Comparison of ENCODE assay signal across 14 cellular contexts in the genomic region with DNA sequence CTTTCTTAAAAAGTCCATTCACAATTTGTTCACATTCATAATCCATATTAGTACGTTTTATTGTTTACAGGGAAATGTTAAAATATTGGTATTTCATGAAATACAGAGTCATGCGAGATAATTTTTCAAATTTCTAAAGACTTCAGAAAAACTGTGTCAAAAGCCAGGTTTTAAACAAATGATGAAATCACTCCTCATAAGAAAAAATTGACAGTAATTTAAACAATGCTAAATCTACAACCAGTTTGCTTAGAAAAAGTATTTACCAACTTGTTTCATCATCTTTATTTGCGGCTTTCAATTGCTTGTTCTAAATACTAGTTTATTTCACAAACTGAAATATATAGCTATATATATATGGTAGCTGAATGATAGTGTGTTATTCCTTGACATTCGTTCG. TPM values are rescaled to one million over a fixed set of nuclear protein-coding genes. Genes with fewer than 3 reads are reported as not detected.
DNase-seq lines count a peak whose midpoint lies in the region; ATAC-seq and TF ChIP-seq lines count a peak whose summit lies in the region.
"Had no signal": no experiment of that assay in that cellular context is flagged by ENCODE, and none has a peak within 500 bp of the region (broad histone marks: within the 10 kb centered on the region; RNA-seq: fewer than 3 reads in every experiment).

No MANE protein-coding gene starts in this region.

- no peaks in the 10 kb centered on the region for H3K9me2 ChIP-seq in PC-9 (ENCODE audit: insufficient read depth)

- POLR2A ChIA-PET in PC-9 (lab: Charles Lee; ENCODE audit: unreplicated experiment): interaction anchor here (0.5 kb wide), 1 partner anchor 235 kb away, joined by 3 read pairs; no protein-coding TSS in a partner anchor

- H3K4me3 ChIP-seq in ACC112 (ENCODE audit: low read depth, low read length) (peak overlapping the region; percentile 89; the same call in 1 of the 2 replicates), PC-9 (peak overlapping the region; percentile 88), osteoblast (ENCODE audit: insufficient read depth, low read length) (no peak overlapping the region)
- H3K4me3 ChIP-seq: BLaER1, GM12878 had no signal

- no peaks in the 10 kb centered on the region for H3K36me3 Mint-ChIP-seq in activated CD8-positive, alpha-beta memory T cell treated with anti-CD3 and anti-CD28 coated beads, Interleukin-2, amount 10 ng/mL, durations not matched to agents 7 days and 5 days
- H3K36me3 Mint-ChIP-seq in stimulated activated naive B cell treated with anti-CD40 and anti-IgM and Interleukin-4, amounts not matched to agents 10 μg/mL and 1 μg/mL and 100 μg/mL, for 72 hours: no peaks in the 10 kb centered on the region

- H3K4me1 Mint-ChIP-seq in activated CD8-positive, alpha-beta memory T cell treated with anti-CD3 and anti-CD28 coated beads, Interleukin-2, amount 10 ng/mL, durations not matched to agents 7 days and 5 days: peaks cover 3% of the 10 kb centered on the region
- H3K4me1 Mint-ChIP-seq in stimulated activated naive B cell treated with anti-CD40 and anti-IgM and Interleukin-4, amounts not matched to agents 10 μg/mL and 1 μg/mL and 100 μg/mL, for 72 hours: peaks cover 2 to 4% of the 10 kb centered on the region in 2 donors

- no peaks in the 10 kb centered on the region for H3K9me3 ChIP-seq in PC-9 (ENCODE audit: insufficient read depth, low read depth)
- H3K9me3 ChIP-seq in osteoblast (ENCODE audit: low read depth, low read length): no peaks in the 10 kb centered on the region

- peak overlapping the region; percentile 91 for H3K4me2 ChIP-seq in PC-9
- H3K4me2 ChIP-seq in osteoblast (ENCODE audit: insufficient read depth, low read length): peak overlapping the region; percentile 92
- H3K4me2 ChIP-seq: BLaER1 had no signal

- H3K4me1 ChIP-seq in ACC112 (ENCODE audit: control insufficient read depth, insufficient read depth, low read length, unreplicated experiment) (peaks cover 8% of the 10 kb centered on the region), PC-9 (replicated peaks; ENCODE audit: insufficient read depth) (peaks cover 33% of the 10 kb centered on the region), osteoblast (ENCODE audit: insufficient read depth, low read length) (peaks cover 11% of the 10 kb centered on the region)
- H3K4me1 ChIP-seq: BLaER1 had no signal

- DNase-seq in PC-9 (peak in 1 of 2 experiments; percentile 69), dedifferentiated amniotic fluid mesenchymal stem cell (ENCODE audit: extremely low spot score) (peak; percentile 37), osteoblast (ENCODE audit: insufficient read length, low spot score, missing footprints) (no peak)
- no peak for DNase-seq in activated CD8-positive, alpha-beta memory T cell treated with anti-CD3 and anti-CD28 coated beads, Interleukin-2, amount 10 ng/mL, durations not matched to agents 7 days and 5 days
- no peak for DNase-seq in stimulated activated naive B cell treated with anti-CD40 and anti-IgM and Interleukin-4, amounts not matched to agents 10 μg/mL and 1 μg/mL and 100 μg/mL, for 72 hours
- DNase-seq: CD4-positive, alpha-beta T cell; DND-41; KBM-7; NCI-H1436 treated with DMSO at 0.1 percent for 48 hours; Right ventricle myocardium superior had no signal

- no peaks in the 10 kb centered on the region for H4K20me1 ChIP-seq in PC-9 (ENCODE audit: insufficient read depth)
- no peaks in the 10 kb centered on the region for H4K20me1 ChIP-seq in osteoblast (ENCODE audit: insufficient read depth, low read length)
- H4K20me1 ChIP-seq: BLaER1 had no signal

- TF ChIP-seq CTCF in PC-9 (conservative IDR thresholded peaks at IDR 0.05): no peak
- TF ChIP-seq CTCF in osteoblast (IDR thresholded peaks at IDR 0.05; ENCODE audit: extremely low read depth, low read depth, low read length): no peak

- H3K27me3 Mint-ChIP-seq in activated CD8-positive, alpha-beta memory T cell treated with anti-CD3 and anti-CD28 coated beads, Interleukin-2, amount 10 ng/mL, durations not matched to agents 7 days and 5 days: peaks cover 40% of the 10 kb centered on the region
- H3K27me3 Mint-ChIP-seq in stimulated activated naive B cell treated with anti-CD40 and anti-IgM and Interleukin-4, amounts not matched to agents 10 μg/mL and 1 μg/mL and 100 μg/mL, for 72 hours: peaks cover 17 to 45% of the 10 kb centered on the region in 2 donors

- no peak overlapping the region for H3K4me3 Mint-ChIP-seq in activated CD8-positive, alpha-beta memory T cell treated with anti-CD3 and anti-CD28 coated beads, Interleukin-2, amount 10 ng/mL, durations not matched to agents 7 days and 5 days
- no peak overlapping the region for H3K4me3 Mint-ChIP-seq in stimulated activated naive B cell treated with anti-CD40 and anti-IgM and Interleukin-4, amounts not matched to agents 10 μg/mL and 1 μg/mL and 100 μg/mL, for 72 hours
- H3K4me3 Mint-ChIP-seq: CD4-positive, alpha-beta T cell had no signal

- no peak overlapping the region for H3K27ac Mint-ChIP-seq in activated CD8-positive, alpha-beta memory T cell treated with anti-CD3 and anti-CD28 coated beads, Interleukin-2, amount 10 ng/mL, durations not matched to agents 7 days and 5 days
- H3K27ac Mint-ChIP-seq in stimulated activated naive B cell treated with anti-CD40 and anti-IgM and Interleukin-4, amounts not matched to agents 10 μg/mL and 1 μg/mL and 100 μg/mL, for 72 hours: no peak overlapping the region
- H3K27ac Mint-ChIP-seq: CD4-positive, alpha-beta T cell had no signal

- H3F3A ChIP-seq in PC-9 (ENCODE audit: insufficient read depth, low read depth): peaks cover 16% of the 10 kb centered on the region

- H3K27ac ChIP-seq in ACC112 (ENCODE audit: low read depth, low read length) (no peak overlapping the region), PC-9 (peak overlapping the region; percentile 89), osteoblast (ENCODE audit: low read depth, low read length) (no peak overlapping the region)
- H3K27ac ChIP-seq: BLaER1 had no signal

- no peak overlapping the region for H2AFZ ChIP-seq in ACC112 (ENCODE audit: low read length, unreplicated experiment)
- H2AFZ ChIP-seq in PC-9: peak overlapping the region; percentile 94
- no peak overlapping the region for H2AFZ ChIP-seq in osteoblast (ENCODE audit: low read length)

- H3K9me3 Mint-ChIP-seq in activated CD8-positive, alpha-beta memory T cell treated with anti-CD3 and anti-CD28 coated beads, Interleukin-2, amount 10 ng/mL, durations not matched to agents 7 days and 5 days (ENCODE audit: low read depth): no peaks in the 10 kb centered on the region
- peaks cover 0 to 8% of the 10 kb centered on the region in 2 donors for H3K9me3 Mint-ChIP-seq in stimulated activated naive B cell treated with anti-CD40 and anti-IgM and Interleukin-4, amounts not matched to agents 10 μg/mL and 1 μg/mL and 100 μg/mL, for 72 hours

- H3K79me2 ChIP-seq in ACC112 (ENCODE audit: control insufficient read depth, insufficient read depth, low read length, unreplicated experiment): peaks cover 3% of the 10 kb centered on the region
- H3K79me2 ChIP-seq in PC-9 (ENCODE audit: low read depth): peaks cover 30% of the 10 kb centered on the region
- peaks cover 7% of the 10 kb centered on the region for H3K79me2 ChIP-seq in osteoblast (ENCODE audit: insufficient read depth, low read length)

- H3K36me3 ChIP-seq in ACC112 (ENCODE audit: insufficient read depth, low read length) (no peaks in the 10 kb centered on the region), PC-9 (ENCODE audit: low read depth) (no peaks in the 10 kb centered on the region), osteoblast (ENCODE audit: insufficient read depth, low read length) (no peaks in the 10 kb centered on the region)
- H3K36me3 ChIP-seq: BLaER1 had no signal

- intact Hi-C loops in PC-9 (cut with micrococcal nuclease; ENCODE audit: unreplicated experiment): loop anchor here (2.0 to 10.0 kb wide), 2 partner anchors 37 to 337 kb away; no protein-coding TSS in a partner anchor

- CTCF ChIA-PET in PC-9 (lab: Charles Lee): no interaction called here
- CTCF ChIA-PET in activated CD8-positive, alpha-beta memory T cell treated with anti-CD3 and anti-CD28 coated beads, Interleukin-2, amount 10 ng/mL, durations not matched to agents 7 days and 5 days (lab: Charles Lee): no interaction called here

- H3K27me3 ChIP-seq in ACC112 (ENCODE audit: insufficient read depth, low read length) (no peaks in the 10 kb centered on the region), PC-9 (ENCODE audit: insufficient read depth, low read depth) (no peaks in the 10 kb centered on the region), osteoblast (ENCODE audit: insufficient read depth, low read length) (no peaks in the 10 kb centered on the region)
- H3K27me3 ChIP-seq: BLaER1 had no signal

- no peak for ATAC-seq in activated CD8-positive, alpha-beta memory T cell treated with anti-CD3 and anti-CD28 coated beads, Interleukin-2, amount 10 ng/mL, durations not matched to agents 7 days and 5 days
- no peak for ATAC-seq in stimulated activated naive B cell treated with anti-CD40 and anti-IgM and Interleukin-4, amounts not matched to agents 10 μg/mL and 1 μg/mL and 100 μg/mL, for 72 hours (replicated peaks)
- ATAC-seq in GM21723 (IDR thresholded peaks at IDR 0.05; ENCODE audit: unreplicated experiment): no peak
- ATAC-seq: GM12878 had no signal

- no TSS peak for BruUV-seq in PC-9 (replicated peaks; lab: Mats Ljungman, UMichigan)

RNA-seq across cellular contexts. Expression of gene NALCN, which starts 1.2 kb away (rescaled TPM):
- total RNA-seq in PC-9 (2021): 7.7 and 8.8 TPM in 2 replicates
- total RNA-seq in osteoblast: 10.6 and 11.2 TPM in 2 replicates
- total RNA-seq in activated CD8-positive, alpha-beta memory T cell treated with anti-CD3 and anti-CD28 coated beads, Interleukin-2, amount 10 ng/mL, durations not matched to agents 7 days and 5 days: not detected
- total RNA-seq: CD4-positive, alpha-beta T cell; GM12878 had no signal

RNA-seq across cellular contexts. Expression of gene ITGBL1, which starts 35.0 kb away (rescaled TPM):
- total RNA-seq in PC-9 (2021) (52.5 and 62.8 TPM in 2 replicates), osteoblast (360 and 398 TPM in 2 replicates)
- total RNA-seq in activated CD8-positive, alpha-beta memory T cell treated with anti-CD3 and anti-CD28 coated beads, Interleukin-2, amount 10 ng/mL, durations not matched to agents 7 days and 5 days: under 1 TPM in 1 of 2 experiments, not detected in 1; 0.05 TPM
- total RNA-seq: CD4-positive, alpha-beta T cell had no signal

Comparison
In these comparisons a context has a peak if more than half of its experiments do, and no peak if none do; other contexts are left out.
1. RNA of gene ITGBL1, which starts 35.0 kb away (total RNA-seq): 360 to 398 TPM in osteoblast and 52.5 to 62.8 TPM in PC-9; 0.05 TPM in activated CD8-positive, alpha-beta memory T cell treated with anti-CD3 and anti-CD28 coated beads, Interleukin-2, amount 10 ng/mL, durations not matched to agents 7 days and 5 days; every median in the first group is over 10 times any median in the second.